ENCODE assay signal across 8 cellular contexts in the genomic region with DNA sequence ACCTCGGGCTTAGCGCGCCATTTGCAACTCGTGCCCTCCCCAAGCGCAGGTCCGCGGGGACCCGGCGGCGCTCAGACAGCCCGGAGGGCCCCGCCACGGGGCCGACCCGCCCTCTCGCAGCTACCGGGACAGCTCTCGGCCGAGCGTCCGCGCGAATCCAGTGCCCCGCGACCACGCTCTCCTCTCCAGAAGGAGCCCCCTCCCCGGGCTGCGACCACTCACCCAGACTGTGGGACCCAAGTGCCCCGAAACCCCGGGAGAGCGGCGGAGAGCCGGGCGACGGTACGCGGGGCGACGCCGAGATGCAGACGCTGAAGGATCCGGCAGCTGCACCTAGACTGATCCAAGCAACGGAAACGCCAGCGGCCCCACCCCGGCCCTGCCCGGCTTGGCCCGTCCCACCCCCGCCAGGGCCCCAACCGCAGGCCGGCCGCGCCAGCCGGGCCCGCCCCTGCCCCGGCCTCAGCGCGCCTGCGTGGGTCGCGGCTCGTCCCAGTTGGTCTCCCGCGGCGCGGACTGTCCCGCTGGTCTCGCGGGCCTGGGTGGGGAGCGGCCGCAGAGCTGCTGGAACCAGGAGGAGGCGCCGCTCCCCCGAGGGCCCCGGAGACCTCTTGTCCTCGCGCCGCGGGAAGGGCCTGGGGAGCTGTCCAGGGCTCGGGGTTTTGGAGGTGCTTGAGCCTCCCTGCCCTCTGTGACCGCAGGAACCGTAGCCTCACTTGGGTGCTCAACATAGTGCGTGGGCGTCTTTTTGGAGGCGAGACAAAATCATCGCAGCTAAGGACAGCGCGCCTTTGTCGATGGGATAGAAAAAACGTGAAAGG. TPM values are rescaled to one million over a fixed set of nuclear protein-coding genes. Genes with fewer than 3 reads are reported as not detected.
DNase-seq lines count a peak whose midpoint lies in the region; ATAC-seq and TF ChIP-seq lines count a peak whose summit lies in the region.

A gene (minus strand): TSS at position 340 of the 821 bp plus-strand sequence. CDS start 391 bp downstream, outside the sequence.

- no peaks in the 10 kb centered on the region for H3K9me3 ChIP-seq in right lobe of liver

- ATAC-seq in GM18867 (IDR thresholded peaks at IDR 0.05; ENCODE audit: unreplicated experiment), result peak; percentile 92
- peak; percentile 88 for ATAC-seq in HG03095 (IDR thresholded peaks at IDR 0.05; ENCODE audit: unreplicated experiment)
- peak; percentile 93 to 99 (median 96) for ATAC-seq in right lobe of liver

- TF ChIP-seq POLR2A in right lobe of liver (IDR thresholded peaks at IDR 0.05), result peak; percentile 94

- peak within 1 kb of the TSS; percentile 91 to 98 (median 91) for H3K4me3 ChIP-seq in right lobe of liver

- no peaks in the 10 kb centered on the region for H3K27me3 ChIP-seq in right lobe of liver

- DNase-seq in AG08396 (ENCODE audit: low spot score) (peak; percentile 95), NCI-H526 (lab: John Stamatoyannopoulos, UW) (peak; percentile 31 to 91), dermis microvascular lymphatic vessel endothelial cell (ENCODE audit: low read depth in 2 of 2) (peak; percentile 68 to 90), right lobe of liver (peak; percentile 91 to 93 (median 92))
- peak; percentile 57 for DNase-seq in activated CD4-positive, alpha-beta T cell treated with anti-CD3 and anti-CD28 coated beads, Interleukin-2, amount 50 U/mL, for 1 hour
- peak; percentile 63 for DNase-seq in stimulated activated CD4-positive, alpha-beta T cell treated with anti-CD3 and anti-CD28 coated beads, Interleukin-4, amount 100 ng/mL, for 24 hours

- peak within 1 kb of the TSS; percentile 88 to 99 (median 90) for H3K27ac ChIP-seq in right lobe of liver

- peak; percentile 17 to 38 (median 31) for TF ChIP-seq CTCF in right lobe of liver (IDR thresholded peaks at IDR 0.05)

- WGBS in right lobe of liver (ENCODE audit: insufficient coverage, low coverage, low lambda C conversion rate, missing lambda C conversion rate), result 0% methylated on average over 9 of the region's 90 CpGs

- H3K36me3 ChIP-seq in right lobe of liver, result no peaks in the 10 kb centered on the region

- intact Hi-C loops in right lobe of liver (cut with DNase I), result no loop called here

- peaks cover 0 to 28% (median 0%) of the 10 kb centered on the region in 4 donors for H3K4me1 ChIP-seq in right lobe of liver

RNA-seq across cellular contexts. Expression of the gene that starts here (rescaled TPM):
- total RNA-seq in dermis microvascular lymphatic vessel endothelial cell (359 and 389 TPM in 2 replicates), right lobe of liver (100 to 1,000 TPM in 3 of 6 experiments, 10 to 100 TPM in 3; 52.2 to 216 (median 97.8) TPM)

Comparison
In these comparisons a context has a peak if more than half of its experiments do, and no peak if none do; other contexts are left out.
1. Peak in every context shown above with its lines: DNase-seq, ATAC-seq, H3K4me3 ChIP-seq and H3K27ac ChIP-seq.